1 cellular context compared by ENCODE assay signal in the genomic region with DNA sequence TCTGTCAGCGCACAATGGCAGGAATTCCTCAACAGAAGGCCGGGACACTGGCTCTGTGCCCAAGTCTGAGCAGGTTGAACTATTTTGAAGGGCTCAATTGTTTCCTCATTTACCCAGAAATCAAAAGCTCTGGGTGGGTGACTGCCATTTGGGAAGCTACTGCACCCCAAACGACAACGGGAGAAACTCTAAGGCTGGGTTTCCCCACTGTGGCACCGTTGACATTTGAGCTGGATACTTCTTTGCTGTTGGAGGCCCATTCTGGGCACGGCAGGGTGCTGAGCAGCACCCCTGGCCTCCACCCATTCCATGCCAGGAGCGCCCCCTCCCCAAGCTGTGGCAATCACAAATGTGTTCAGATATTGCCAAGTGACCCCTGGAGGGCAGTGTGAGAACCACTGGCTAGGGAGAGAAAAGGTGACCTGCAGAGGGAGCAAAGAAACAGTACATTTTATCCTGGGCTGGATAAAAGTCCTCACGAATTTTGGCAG.
TF ChIP-seq lines count a peak whose summit lies in the region.

No MANE protein-coding gene starts in this region.

TF ChIP-seq in endothelial cell of umbilical vein, 7 proteins besides CTCF, POLR2A, EP300 and RAD21 (continued from another document):
- no peak for TF ChIP-seq EZH2 (IDR thresholded peaks at IDR 0.05; ENCODE audit: borderline replicate concordance, low read depth, low read length, severe bottlenecking)
- no peak for TF ChIP-seq JUN (IDR thresholded peaks at IDR 0.05; ENCODE audit: borderline replicate concordance, insufficient read depth, insufficient read length, low read depth)
